ENCODE assay signal across 24 cellular contexts in the genomic region with DNA sequence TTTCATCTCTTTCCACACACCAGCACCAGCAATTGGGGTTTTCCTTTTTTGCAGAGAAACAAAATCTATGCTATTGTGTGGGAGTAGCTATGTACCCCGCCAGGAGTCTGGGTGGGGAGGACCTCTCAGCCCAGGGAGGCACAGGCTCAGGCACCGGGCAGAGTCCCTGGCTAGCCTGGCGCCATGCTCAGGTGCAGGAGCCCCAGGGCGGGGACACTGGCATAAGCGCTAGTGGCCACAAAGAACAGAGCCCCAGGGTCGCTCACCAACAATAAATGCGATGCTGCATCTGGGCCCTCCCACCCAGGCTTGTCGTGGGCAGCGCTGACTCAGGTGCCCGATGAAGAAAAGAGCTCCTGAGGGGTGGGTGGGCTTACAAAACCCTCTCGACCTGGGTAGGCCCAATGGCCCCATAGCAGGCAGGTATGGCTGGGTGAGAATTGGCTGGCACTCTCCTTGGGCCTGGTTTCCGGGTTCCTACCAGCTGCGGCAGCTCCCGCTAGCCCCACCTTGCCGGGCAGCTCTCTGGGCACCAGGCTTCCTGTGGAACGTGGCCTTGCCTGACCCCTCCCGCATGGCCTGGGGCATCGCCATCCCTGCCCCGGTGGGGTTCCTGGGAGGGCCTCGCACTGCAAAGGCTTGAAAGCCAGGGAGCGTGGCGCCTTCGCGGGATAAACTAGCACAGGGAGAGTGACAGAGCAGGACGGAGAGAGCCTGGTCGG. TPM values are rescaled to one million over a fixed set of nuclear protein-coding genes. Genes with fewer than 3 reads are reported as not detected.
"Had no signal": no experiment of that assay in that cellular context is flagged by ENCODE, and none has a peak within 500 bp of the region (broad histone marks: within the 10 kb centered on the region; RNA-seq: fewer than 3 reads in every experiment).

No MANE protein-coding gene starts in this region.

- H3K27ac ChIP-seq: colonic mucosa, dorsolateral prefrontal cortex, esophagus muscularis mucosa, gastrocnemius medialis, neural progenitor cell, skin epidermis, tibial artery, WERI-Rb-1 had no signal

- H3K9me3 ChIP-seq: colonic mucosa, esophagus muscularis mucosa, gastrocnemius medialis, tibial artery had no signal

- H3K36me3 ChIP-seq: colonic mucosa, esophagus muscularis mucosa, gastrocnemius medialis, neural progenitor cell, tibial artery, WERI-Rb-1 had no signal

- H3K4me2 ChIP-seq: neural progenitor cell had no signal

- H3K9ac ChIP-seq: neural progenitor cell had no signal

- ATAC-seq: activated CD8-positive, alpha-beta T cell treated with anti-CD3 and anti-CD28 coated beads for 36 hours; activated T-cell treated with anti-CD3 and anti-CD28 coated beads, Interleukin-2, amount 50 U/mL, for 4 hours; gastrocnemius medialis; right cardiac atrium; stimulated activated effector memory CD8-positive, alpha-beta T cell treated with anti-CD3 and anti-CD28 coated beads, Interleukin-12 subunit alpha, Interleukin-12 subunit beta, amount 100 ng/mL, for 72 hours; stimulated activated naive CD8-positive, alpha-beta T cell treated with anti-CD3 and anti-CD28 coated beads, Interleukin-15, amount 100 ng/mL, for 72 hours; T-cell had no signal

- DNase-seq: activated CD4-positive, alpha-beta T cell treated with anti-CD3 and anti-CD28 coated beads, Interleukin-2, amount 10 ng/mL, durations not matched to agents 7 days and 5 days; activated CD4-positive, CD25-positive, alpha-beta regulatory T cell treated with anti-CD3 and anti-CD28 coated beads, Interleukin-2, amount 50 U/mL, for 72 hours; activated CD8-positive, alpha-beta T cell treated with anti-CD3 and anti-CD28 coated beads for 36 hours; activated effector memory CD4-positive, alpha-beta T cell treated with Interleukin-2 at 50 U/mL for 16 hours; activated naive CD4-positive, alpha-beta T cell treated with anti-CD3 and anti-CD28 coated beads for 36 hours; activated naive CD8-positive, alpha-beta T cell treated with anti-CD3 and anti-CD28 coated beads, Interleukin-2, amount 10 ng/mL, durations not matched to agents 7 days and 5 days; activated T-cell treated with anti-CD3 and anti-CD28 coated beads, Interleukin-2, amount 50 U/mL, for 4 hours; amniotic stem cell; colonic mucosa; dorsolateral prefrontal cortex; gastrocnemius medialis; hypothalamus; mesendoderm; naive B cell; stimulated activated CD4-positive, alpha-beta T cell treated with anti-CD3 and anti-CD28 coated beads, Interleukin-1b, Interleukin-23, amount 100 ng/mL, for 48 hours; stimulated activated naive CD8-positive, alpha-beta T cell treated with anti-CD3 and anti-CD28 coated beads, Interleukin-15, amount 100 ng/mL, for 72 hours; T-cell; tibial artery; WERI-Rb-1 had no signal

- H3K4me3 ChIP-seq: colonic mucosa, dorsolateral prefrontal cortex, esophagus muscularis mucosa, gastrocnemius medialis, neural progenitor cell, skin epidermis, tibial artery had no signal

- H3K27me3 ChIP-seq: colonic mucosa, esophagus muscularis mucosa, gastrocnemius medialis, neural progenitor cell, tibial artery had no signal

- H3K4me1 ChIP-seq: colonic mucosa, neural progenitor cell had no signal

- H2AFZ ChIP-seq: neural progenitor cell had no signal

RNA-seq across cellular contexts. Expression of a gene that starts 41.3 kb away (rescaled TPM):
- total RNA-seq: activated CD4-positive, alpha-beta T cell treated with anti-CD3 and anti-CD28 coated beads, Interleukin-2, amount 10 ng/mL, durations not matched to agents 7 days and 5 days; activated CD8-positive, alpha-beta T cell treated with anti-CD3 and anti-CD28 coated beads for 36 hours; activated naive CD4-positive, alpha-beta T cell treated with anti-CD3 and anti-CD28 coated beads for 36 hours; activated naive CD8-positive, alpha-beta T cell treated with anti-CD3 and anti-CD28 coated beads, Interleukin-2, amount 10 ng/mL, durations not matched to agents 7 days and 5 days had no signal
